Comparison of ENCODE assay signal across 29 cellular contexts in the genomic region with DNA sequence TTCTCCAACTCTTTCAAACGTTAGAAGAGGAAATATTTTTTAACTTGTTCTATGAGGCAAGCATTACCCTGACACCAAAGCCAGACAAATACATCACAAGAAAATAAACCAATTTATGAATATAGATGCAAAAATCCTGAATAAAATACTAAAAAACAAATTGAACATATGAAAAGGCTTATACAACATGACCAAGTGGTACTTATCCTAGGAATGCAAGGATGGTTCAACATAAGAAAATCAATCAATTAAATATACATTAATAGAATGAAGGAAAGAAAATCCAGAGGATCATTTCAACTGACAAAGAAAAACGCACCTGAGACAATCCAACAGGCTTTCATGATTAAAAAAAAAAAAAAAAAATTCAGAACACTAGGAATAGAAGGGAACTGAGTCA.
"Had no signal": no experiment of that assay in that cellular context is flagged by ENCODE, and none has a peak within 500 bp of the region (broad histone marks: within the 10 kb centered on the region; RNA-seq: fewer than 3 reads in every experiment).

No MANE protein-coding gene starts in this region.

- H3K9me3 Mint-ChIP-seq: stimulated activated memory B cell treated with anti-CD40 and anti-IgM and Interleukin-4, amounts not matched to agents 10 μg/mL and 1 μg/mL and 100 μg/mL, for 72 hours had no signal

- H3K4me3 ChIP-seq: stomach, suprapubic skin, testis, thoracic aorta, thyroid gland, tibial artery, tibial nerve, transverse colon, upper lobe of left lung, upper lobe of right lung, uterus, vagina had no signal

- H3K27ac Mint-ChIP-seq: stimulated activated effector memory CD8-positive, alpha-beta T cell treated with anti-CD3 and anti-CD28 coated beads, Interleukin-12 subunit alpha, Interleukin-12 subunit beta, amount 100 ng/mL, for 72 hours; stimulated activated memory B cell treated with anti-CD40 and anti-IgM and Interleukin-4, amounts not matched to agents 10 μg/mL and 1 μg/mL and 100 μg/mL, for 72 hours; stimulated activated naive B cell treated with anti-CD40 and anti-IgM and Interleukin-4, amounts not matched to agents 10 μg/mL and 1 μg/mL and 100 μg/mL, for 72 hours; stimulated activated naive CD8-positive, alpha-beta T cell treated with anti-CD3 and anti-CD28 coated beads, Interleukin-15, amount 100 ng/mL, for 72 hours; stimulated activated naive CD8-positive, alpha-beta T cell treated with anti-CD3 and anti-CD28 coated beads, Interleukin-15, Interleukin-2, amounts not matched to agents 100 ng/mL and 50 ng/mL, for 24 hours; type B pancreatic cell had no signal

- ATAC-seq: stimulated activated effector memory CD8-positive, alpha-beta T cell treated with anti-CD3 and anti-CD28 coated beads, Interleukin-12 subunit alpha, Interleukin-12 subunit beta, amount 100 ng/mL, for 72 hours; stimulated activated memory B cell treated with anti-CD40 and anti-IgM and Interleukin-4, amounts not matched to agents 10 μg/mL and 1 μg/mL and 100 μg/mL, for 72 hours; stimulated activated naive B cell treated with anti-CD40 and anti-IgM and Interleukin-4, amounts not matched to agents 10 μg/mL and 1 μg/mL and 100 μg/mL, for 72 hours; stimulated activated naive CD8-positive, alpha-beta T cell treated with anti-CD3 and anti-CD28 coated beads, Interleukin-15, amount 100 ng/mL, for 72 hours; stimulated activated naive CD8-positive, alpha-beta T cell treated with anti-CD3 and anti-CD28 coated beads, Interleukin-15, Interleukin-2, amounts not matched to agents 100 U/mL and 50 U/mL, for 24 hours; upper lobe of right lung had no signal

- DNase-seq: stimulated activated CD4-positive, alpha-beta T cell treated with anti-CD3 and anti-CD28 coated beads, Interleukin-2, amount 100 ng/mL, for 48 hours; stimulated activated CD4-positive, alpha-beta T cell treated with anti-CD3 and anti-CD28 coated beads, Interleukin-4, amount 100 ng/mL, for 1 hour; stimulated activated CD4-positive, alpha-beta T cell treated with anti-CD3 and anti-CD28 coated beads, Interleukin-4, amount 100 ng/mL, for 24 hours; stimulated activated CD4-positive, alpha-beta T cell treated with anti-CD3 and anti-CD28 coated beads, Interleukin-4, amount 100 ng/mL, for 4 hours; stimulated activated CD8-positive, alpha-beta memory T cell treated with anti-CD3 and anti-CD28 coated beads, Interleukin-4, amount 100 ng/mL, for 48 hours; stimulated activated naive B cell treated with anti-CD40 and anti-IgM and Interleukin-4, amounts not matched to agents 10 μg/mL and 1 μg/mL and 100 μg/mL, for 72 hours; stimulated activated naive CD4-positive, alpha-beta T cell; stimulated activated naive CD4-positive, alpha-beta T cell treated with Interleukin-2 at 50 U/mL for 16 hours; stimulated activated naive CD8-positive, alpha-beta T cell treated with anti-CD3 and anti-CD28 coated beads, Interleukin-15, amount 100 ng/mL, for 72 hours; stimulated activated naive CD8-positive, alpha-beta T cell treated with anti-CD3 and anti-CD28 coated beads, Interleukin-15, Interleukin-2, amounts not matched to agents 100 U/mL and 50 U/mL, for 24 hours; stomach; substantia nigra; testis; thyroid gland; tibial artery; transverse colon; trophoblast cell; upper lobe of left lung; upper lobe of right lung; uterus had no signal

- H3K4me3 Mint-ChIP-seq: stimulated activated effector memory CD8-positive, alpha-beta T cell treated with anti-CD3 and anti-CD28 coated beads, Interleukin-12 subunit alpha, Interleukin-12 subunit beta, amount 100 ng/mL, for 72 hours; stimulated activated memory B cell treated with anti-CD40 and anti-IgM and Interleukin-4, amounts not matched to agents 10 μg/mL and 1 μg/mL and 100 μg/mL, for 72 hours; stimulated activated naive B cell treated with anti-CD40 and anti-IgM and Interleukin-4, amounts not matched to agents 10 μg/mL and 1 μg/mL and 100 μg/mL, for 72 hours; stimulated activated naive CD8-positive, alpha-beta T cell treated with anti-CD3 and anti-CD28 coated beads, Interleukin-15, amount 100 ng/mL, for 72 hours; stimulated activated naive CD8-positive, alpha-beta T cell treated with anti-CD3 and anti-CD28 coated beads, Interleukin-15, Interleukin-2, amounts not matched to agents 100 ng/mL and 50 ng/mL, for 24 hours; type B pancreatic cell had no signal

- FAIRE-seq: urothelium cell line had no signal

- H3K27me3 Mint-ChIP-seq: stimulated activated memory B cell treated with anti-CD40 and anti-IgM and Interleukin-4, amounts not matched to agents 10 μg/mL and 1 μg/mL and 100 μg/mL, for 72 hours; stimulated activated naive B cell treated with anti-CD40 and anti-IgM and Interleukin-4, amounts not matched to agents 10 μg/mL and 1 μg/mL and 100 μg/mL, for 72 hours; stimulated activated naive CD8-positive, alpha-beta T cell treated with anti-CD3 and anti-CD28 coated beads, Interleukin-15, amount 100 ng/mL, for 72 hours; stimulated activated naive CD8-positive, alpha-beta T cell treated with anti-CD3 and anti-CD28 coated beads, Interleukin-15, Interleukin-2, amounts not matched to agents 100 ng/mL and 50 ng/mL, for 24 hours; type B pancreatic cell had no signal

- H3K9me3 ChIP-seq: testis, thyroid gland had no signal

- H3K27me3 ChIP-seq: stomach, suprapubic skin, testis, thyroid gland, tibial artery, tibial nerve, transverse colon, upper lobe of left lung, upper lobe of right lung, uterus, vagina had no signal

- H3K4me1 ChIP-seq: stomach, suprapubic skin, testis, thyroid gland, tibial artery, tibial nerve, transverse colon, upper lobe of left lung, upper lobe of right lung, uterus, vagina had no signal

- H3K27ac ChIP-seq: stomach, suprapubic skin, testis, thoracic aorta, thyroid gland, tibial artery, tibial nerve, transverse colon, upper lobe of left lung, upper lobe of right lung, uterus, vagina had no signal

- H3K36me3 ChIP-seq: uterus had no signal
